21 cellular contexts compared by ENCODE assay signal in the genomic region with DNA sequence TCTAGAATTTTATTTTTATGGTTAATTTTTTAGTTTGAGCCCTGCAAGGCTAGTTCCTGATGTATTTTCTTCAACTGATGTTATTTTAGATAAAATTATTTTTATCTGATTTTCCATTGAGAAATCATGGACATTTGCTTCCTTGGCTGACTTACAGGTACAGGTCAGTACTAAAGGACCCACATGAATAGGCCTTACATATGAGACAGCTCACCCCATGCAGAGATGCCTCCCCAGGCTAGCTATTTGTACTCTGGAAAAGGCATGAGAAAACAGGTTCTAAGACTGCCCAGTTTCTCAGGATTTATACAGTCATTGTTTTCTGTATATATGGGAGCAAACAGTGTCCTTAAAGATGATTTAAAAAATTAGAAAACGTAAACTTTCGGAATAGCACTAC.
DNase-seq lines count a peak whose midpoint lies in the region; FAIRE-seq and TF ChIP-seq lines count a peak whose summit lies in the region.
"Had no signal": no experiment of that assay in that cellular context is flagged by ENCODE, and none has a peak within 500 bp of the region (broad histone marks: within the 10 kb centered on the region; RNA-seq: fewer than 3 reads in every experiment).

No MANE protein-coding gene starts in this region.

- no peaks in the 10 kb centered on the region for H3K27me3 ChIP-seq in trophoblast cell (ENCODE audit: insufficient read depth, low read length)
- H3K27me3 ChIP-seq: BLaER1 had no signal

- H3K4me3 ChIP-seq in astrocyte of the spinal cord (ENCODE audit: low read depth, low read length) (no peak overlapping the region), trophoblast cell (ENCODE audit: low read depth, low read length) (no peak overlapping the region)
- H3K4me3 ChIP-seq: BLaER1, GM23248 had no signal

- H3K27ac ChIP-seq in trophoblast cell (ENCODE audit: low read depth, low read length) = no peak overlapping the region
- H3K27ac ChIP-seq: 22Rv1, BLaER1, GM23248, HL-60 had no signal

- no peak overlapping the region for H3K18ac ChIP-seq in trophoblast cell (ENCODE audit: low read length)

- in situ Hi-C loops in astrocyte of the spinal cord (cut with HindIII; ENCODE audit: low sequenced_read_pairs) = no loop called here

- no peak overlapping the region for H2BK12ac ChIP-seq in trophoblast cell (ENCODE audit: low read length)

- no peak overlapping the region for H4K12ac ChIP-seq in trophoblast cell (ENCODE audit: low read depth, low read length)

- intact Hi-C loops in activated CD4-positive, alpha-beta memory T cell treated with anti-CD3 and anti-CD28 coated beads for 36 hours (cut with micrococcal nuclease) = no loop called here

- no peaks in the 10 kb centered on the region for H3K4me1 Mint-ChIP-seq in activated CD4-positive, alpha-beta memory T cell treated with anti-CD3 and anti-CD28 coated beads for 36 hours (ENCODE audit: low read depth)
- H3K4me1 Mint-ChIP-seq: CD14-positive monocyte; CD4-positive, alpha-beta memory T cell had no signal

- H4K91ac ChIP-seq in trophoblast cell (ENCODE audit: low read depth, low read length) = no peak overlapping the region

- no peaks in the 10 kb centered on the region for H3K79me1 ChIP-seq in trophoblast cell (ENCODE audit: low read length)

- no peak overlapping the region for H2AFZ ChIP-seq in trophoblast cell (ENCODE audit: insufficient read depth, low read length, poor library complexity)
- H2AFZ ChIP-seq: GM23248 had no signal

- H3K4me2 ChIP-seq in trophoblast cell (ENCODE audit: low read length) = no peak overlapping the region
- H3K4me2 ChIP-seq: BLaER1 had no signal

- peaks cover 3% of the 10 kb centered on the region for H3K27me3 Mint-ChIP-seq in activated CD4-positive, alpha-beta memory T cell treated with anti-CD3 and anti-CD28 coated beads for 36 hours

- H3K23ac ChIP-seq in trophoblast cell (ENCODE audit: low read length) = no peak overlapping the region

- no peak overlapping the region for H3K27ac Mint-ChIP-seq in activated CD4-positive, alpha-beta memory T cell treated with anti-CD3 and anti-CD28 coated beads for 36 hours
- H3K27ac Mint-ChIP-seq: CD14-positive monocyte; CD4-positive, alpha-beta memory T cell; HFFc6 had no signal

- no peak for FAIRE-seq in RCC 7860 (lab: Jason Lieb, UNC)
- FAIRE-seq: GM12892, GM18507, H54 had no signal

- no peaks in the 10 kb centered on the region for H3K9me3 Mint-ChIP-seq in activated CD4-positive, alpha-beta memory T cell treated with anti-CD3 and anti-CD28 coated beads for 36 hours
- H3K9me3 Mint-ChIP-seq: CD4-positive, alpha-beta memory T cell; HFFc6 had no signal

- H3K4me1 ChIP-seq in trophoblast cell (ENCODE audit: control insufficient read depth in 1 of 2, insufficient read depth in 2 of 2, low read length in 2 of 2) = no peaks in the 10 kb centered on the region
- H3K4me1 ChIP-seq: BLaER1 had no signal

- POLR2A ChIA-PET in activated CD4-positive, alpha-beta memory T cell treated with anti-CD3 and anti-CD28 coated beads for 36 hours (lab: Charles Lee) = no interaction called here

- peak in 2 of 3 experiments; percentile 4 to 40 for DNase-seq in NCI-H1417 (lab: John Stamatoyannopoulos, UW)
- no peak for DNase-seq in NCI-H1417 treated with DMSO at 0.1 percent for 48 hours (lab: John Stamatoyannopoulos, UW)
- peak; percentile 32 for DNase-seq in astrocyte of the spinal cord (ENCODE audit: low read depth, low spot score)
- peak; percentile 72 to 77 for DNase-seq in trophoblast cell
- DNase-seq in activated CD4-positive, alpha-beta memory T cell treated with anti-CD3 and anti-CD28 coated beads for 36 hours = no peak
- DNase-seq in RCC 7860 (ENCODE audit: low spot score) = no peak
- DNase-seq in Kasumi-1 (lab: John Stamatoyannopoulos, UW) = no peak
- DNase-seq: CD4-positive, alpha-beta memory T cell; DMS153; DMS79; GDM1; GM23248; HCEC 1CT; HFFc6 had no signal

- CTCF ChIA-PET in activated CD4-positive, alpha-beta memory T cell treated with anti-CD3 and anti-CD28 coated beads for 36 hours (lab: Charles Lee) = no interaction called here

- H3K36me3 Mint-ChIP-seq in activated CD4-positive, alpha-beta memory T cell treated with anti-CD3 and anti-CD28 coated beads for 36 hours = no peaks in the 10 kb centered on the region
- H3K36me3 Mint-ChIP-seq: CD14-positive monocyte; CD4-positive, alpha-beta memory T cell had no signal

- no peak for TF ChIP-seq CTCF in astrocyte of the spinal cord (IDR thresholded peaks at IDR 0.05; ENCODE audit: low read depth, low read length)

- no peak overlapping the region for H3K4me3 Mint-ChIP-seq in activated CD4-positive, alpha-beta memory T cell treated with anti-CD3 and anti-CD28 coated beads for 36 hours
- H3K4me3 Mint-ChIP-seq: CD14-positive monocyte; CD4-positive, alpha-beta memory T cell; HFFc6 had no signal

- no peak overlapping the region for H3K14ac ChIP-seq in trophoblast cell (ENCODE audit: low read length)

- no peak overlapping the region for H3K4ac ChIP-seq in trophoblast cell (ENCODE audit: low read depth, low read length)

- H4K8ac ChIP-seq in trophoblast cell (ENCODE audit: low read depth, low read length) = no peak overlapping the region

- no peaks in the 10 kb centered on the region for H3K36me3 ChIP-seq in trophoblast cell (ENCODE audit: control insufficient read depth in 1 of 2, insufficient read depth in 2 of 2, low read length in 2 of 2)
- H3K36me3 ChIP-seq: BLaER1 had no signal

- no peak overlapping the region for H2BK120ac ChIP-seq in trophoblast cell (ENCODE audit: insufficient read depth, low read length, poor library complexity)

- H2AK5ac ChIP-seq in trophoblast cell (ENCODE audit: low read length) = no peak overlapping the region

- no peak overlapping the region for H3K9ac ChIP-seq in trophoblast cell (ENCODE audit: low read length)
- H3K9ac ChIP-seq: BLaER1, GM23248 had no signal

- no peaks in the 10 kb centered on the region for H3K9me3 ChIP-seq in trophoblast cell (ENCODE audit: insufficient read depth, low read depth, low read length)
- H3K9me3 ChIP-seq: BLaER1 had no signal

- no peak overlapping the region for H2BK5ac ChIP-seq in trophoblast cell (ENCODE audit: low read depth, low read length, poor library complexity)

- H3K79me2 ChIP-seq in trophoblast cell (ENCODE audit: control insufficient read depth, insufficient read depth, low read length, poor library complexity) = no peaks in the 10 kb centered on the region

- no CpG with 5 or more reads among the region's 2 CpGs for WGBS in trophoblast cell (ENCODE audit: extremely low coverage, insufficient coverage, insufficient read length)

Comparison
In these comparisons a context has a peak if more than half of its experiments do, and no peak if none do; other contexts are left out.
1. DNase-seq: peak in NCI-H1417 (2 of 3), astrocyte of the spinal cord (single experiment) and trophoblast cell (2 of 2); none in NCI-H1417 treated with DMSO at 0.1 percent for 48 hours (single experiment), activated CD4-positive, alpha-beta memory T cell treated with anti-CD3 and anti-CD28 coated beads for 36 hours (single experiment), RCC 7860 (single experiment) and Kasumi-1 (0 of 2).